In genomic region chr2:58427572-58428285, GRCh38 we compare ENCODE assay signal across 7 cellular contexts.
DNase-seq lines count a peak whose midpoint lies in the region; ATAC-seq and TF ChIP-seq lines count a peak whose summit lies in the region.

No MANE protein-coding gene starts in this region.

- TF ChIP-seq EP300 in Ishikawa (IDR thresholded peaks at IDR 0.05; ENCODE audit: borderline replicate concordance): no peak

- peak overlapping the region; percentile 93 for H3K9ac ChIP-seq in ES-I3 (ENCODE audit: low read depth, low read length)

- DNase-seq in left cardiac atrium (peak; percentile 34), posterior cingulate gyrus (peak; percentile 43 to 94 (median 64)), NCI-H128 (lab: John Stamatoyannopoulos, UW; ENCODE audit: unreplicated experiment) (no peak)

- TF ChIP-seq CTCF in WI38 (IDR thresholded peaks at IDR 0.05; ENCODE audit: low read depth, low read length): no peak

- no peaks in the 10 kb centered on the region for H3K36me3 ChIP-seq in ES-I3 (ENCODE audit: insufficient read depth, low read length)

- peaks cover 15% of the 10 kb centered on the region for H3K4me1 ChIP-seq in ES-I3 (ENCODE audit: insufficient read depth, low read length)

- TF ChIP-seq RAD21 in Ishikawa (IDR thresholded peaks at IDR 0.05; ENCODE audit: low read depth): no peak

- intact Hi-C loops in left cardiac atrium (cut with DNase I): no loop called here
- intact Hi-C loops in posterior cingulate gyrus (cut with DNase I): loop anchor here (5.0 to 10.0 kb wide), 2 partner anchors 183 to 295 kb away; partner anchors contain the start of gene FANCL

- H3K9me3 ChIP-seq in ES-I3 (ENCODE audit: control insufficient read depth, insufficient read depth, low read length): no peaks in the 10 kb centered on the region

- ATAC-seq in left cardiac atrium (peak in 1 of 2 donors; percentile 27), GM18858 (IDR thresholded peaks at IDR 0.05; ENCODE audit: unreplicated experiment) (no peak)

- H3K4me3 ChIP-seq in WI38 (ENCODE audit: low read depth, low read length): peak overlapping the region; percentile 54

TF ChIP-seq in Ishikawa, 13 proteins besides CTCF, POLR2A, EP300 and RAD21:
- TF ChIP-seq FOXM1 (IDR thresholded peaks at IDR 0.05; ENCODE audit: borderline replicate concordance, low read depth) (no peak), YY1 (IDR thresholded peaks at IDR 0.05; ENCODE audit: low read depth) (no peak), CREB1 (IDR thresholded peaks at IDR 0.05; ENCODE audit: low read depth) (no peak), REST (IDR thresholded peaks at IDR 0.05; ENCODE audit: low read depth) (peak; percentile 77), TAF1 (IDR thresholded peaks at IDR 0.05; ENCODE audit: low read depth) (no peak), MAX (IDR thresholded peaks at IDR 0.05) (peak; percentile 56; the same call in 1 of the 2 replicates), TEAD4 (IDR thresholded peaks at IDR 0.05) (no peak), ZBTB7A (IDR thresholded peaks at IDR 0.05; ENCODE audit: low read depth) (no peak), CEBPB (IDR thresholded peaks at IDR 0.05) (no peak)
TF ChIP-seq in Ishikawa: peak in this region for 2.
